Comparison of ENCODE assay signal across 8 cellular contexts in the genomic region with DNA sequence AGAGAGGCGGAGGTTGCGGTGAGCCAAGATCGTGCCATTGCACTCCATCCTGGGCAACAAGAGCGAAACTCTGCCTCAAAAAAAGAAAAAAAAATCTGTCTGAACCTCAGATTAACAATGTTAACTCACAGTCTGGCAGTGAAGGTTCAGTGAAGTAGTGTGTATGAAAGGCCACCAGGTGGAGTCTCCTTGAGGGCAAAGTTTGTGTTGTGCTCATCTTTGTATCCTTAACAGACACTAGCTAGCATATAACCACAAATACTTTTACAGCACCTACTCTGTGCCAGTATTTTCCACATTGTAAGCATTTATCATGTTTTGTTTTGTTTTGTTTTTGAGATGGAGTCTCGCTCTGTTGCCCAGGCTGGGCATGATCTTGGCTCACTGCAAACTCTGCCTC. TPM values are rescaled to one million over a fixed set of nuclear protein-coding genes. Genes with fewer than 3 reads are reported as not detected.
DNase-seq lines count a peak whose midpoint lies in the region; ATAC-seq and TF ChIP-seq lines count a peak whose summit lies in the region.

No MANE protein-coding gene starts in this region.

- H3K4me1 ChIP-seq in heart right ventricle (no peaks in the 10 kb centered on the region), Peyer's patch (no peaks in the 10 kb centered on the region), foreskin keratinocyte (no peaks in the 10 kb centered on the region), vagina (no peaks in the 10 kb centered on the region)

- no peak for DNase-seq in heart right ventricle
- DNase-seq in Right ventricle myocardium inferior (ENCODE audit: missing footprints) = no peak
- DNase-seq in Peyer's patch = peak in 1 of 3 donors; percentile 50
- DNase-seq in foreskin keratinocyte = peak in 1 of 2 donors; percentile 29
- no peak for DNase-seq in vagina (ENCODE audit: extremely low spot score in 2 of 2)
- DNase-seq in coronary artery (ENCODE audit: low spot score) = no peak

- WGBS in heart right ventricle, 2 donors = 92 to 95% methylated on average over 5 of the region's 5 CpGs

- no peak for TF ChIP-seq POLR2A in Peyer's patch (IDR thresholded peaks at IDR 0.05)
- TF ChIP-seq POLR2A in vagina (IDR thresholded peaks at IDR 0.05) = no peak

- H3K27ac ChIP-seq in heart right ventricle = no peak overlapping the region
- no peak overlapping the region for H3K27ac ChIP-seq in Peyer's patch
- no peak overlapping the region for H3K27ac ChIP-seq in foreskin keratinocyte
- no peak overlapping the region for H3K27ac ChIP-seq in vagina
- H3K27ac ChIP-seq in coronary artery = no peak overlapping the region

- H3K9me3 ChIP-seq in heart right ventricle (no peaks in the 10 kb centered on the region), Peyer's patch (no peaks in the 10 kb centered on the region), vagina (no peaks in the 10 kb centered on the region)

- ATAC-seq in heart right ventricle (no peak), Right ventricle myocardium inferior (no peak), HG02884 (IDR thresholded peaks at IDR 0.05; ENCODE audit: unreplicated experiment) (peak; percentile 74), foreskin keratinocyte (peak; percentile 83), HG03139 (IDR thresholded peaks at IDR 0.05; ENCODE audit: unreplicated experiment) (no peak)

- TF ChIP-seq CTCF in heart right ventricle (IDR thresholded peaks at IDR 0.05) = peak in 6 of 9 donors; percentile 36 to 57 (median 41)
- TF ChIP-seq CTCF in Peyer's patch (IDR thresholded peaks at IDR 0.05) = peak in 5 of 6 experiments; percentile 16 to 74 (median 62)
- TF ChIP-seq CTCF in foreskin keratinocyte (conservative IDR thresholded peaks at IDR 0.05) = peak; percentile 70
- TF ChIP-seq CTCF in vagina (IDR thresholded peaks at IDR 0.05) = peak in 1 of 3 experiments; percentile 17
- TF ChIP-seq CTCF in coronary artery (IDR thresholded peaks at IDR 0.05) = no peak

- no peaks in the 10 kb centered on the region for H3K27me3 ChIP-seq in heart right ventricle
- no peaks in the 10 kb centered on the region for H3K27me3 ChIP-seq in Peyer's patch
- no peaks in the 10 kb centered on the region for H3K27me3 ChIP-seq in foreskin keratinocyte
- no peaks in the 10 kb centered on the region for H3K27me3 ChIP-seq in vagina

- no peaks in the 10 kb centered on the region for H3K36me3 ChIP-seq in heart right ventricle
- no peaks in the 10 kb centered on the region for H3K36me3 ChIP-seq in Peyer's patch
- H3K36me3 ChIP-seq in vagina = no peaks in the 10 kb centered on the region

- intact Hi-C loops in heart right ventricle (cut with DNase I) (no loop called here), Right ventricle myocardium inferior (cut with DNase I) (no loop called here), vagina (cut with DNase I) (no loop called here)

- H3K4me3 ChIP-seq in heart right ventricle = no peak overlapping the region
- H3K4me3 ChIP-seq in Peyer's patch = no peak overlapping the region
- H3K4me3 ChIP-seq in vagina = no peak overlapping the region
- H3K4me3 ChIP-seq in coronary artery = no peak overlapping the region

RNA-seq across cellular contexts. Expression of gene MGST2, which starts 46.0 kb away (rescaled TPM):
- total RNA-seq in heart right ventricle (100 to 1,000 TPM in 9 of 10 donors, 10 to 100 TPM in 1; 99.1 to 125 (median 107) TPM), Right ventricle myocardium inferior (101 TPM), Peyer's patch (100 to 1,000 TPM in 1 of 4 donors, 10 to 100 TPM in 3; 21.5 to 137 (median 83.4) TPM), foreskin keratinocyte (34.7 and 35.6 TPM in 2 replicates), vagina (78.3 TPM)
- polyA plus RNA-seq in heart right ventricle (100 to 1,000 TPM in 1 of 2 donors, 10 to 100 TPM in 1; 97.6 to 203 TPM), foreskin keratinocyte (49.9 and 52.1 TPM in 2 replicates)

Comparison
In these comparisons a context has a peak if more than half of its experiments do, and no peak if none do; other contexts are left out.
1. ATAC-seq: peak in HG02884 (single experiment) and foreskin keratinocyte (single experiment); none in heart right ventricle (0 of 8), Right ventricle myocardium inferior (single experiment) and HG03139 (single experiment).